26 cellular contexts compared by ENCODE assay signal in the genomic region with DNA sequence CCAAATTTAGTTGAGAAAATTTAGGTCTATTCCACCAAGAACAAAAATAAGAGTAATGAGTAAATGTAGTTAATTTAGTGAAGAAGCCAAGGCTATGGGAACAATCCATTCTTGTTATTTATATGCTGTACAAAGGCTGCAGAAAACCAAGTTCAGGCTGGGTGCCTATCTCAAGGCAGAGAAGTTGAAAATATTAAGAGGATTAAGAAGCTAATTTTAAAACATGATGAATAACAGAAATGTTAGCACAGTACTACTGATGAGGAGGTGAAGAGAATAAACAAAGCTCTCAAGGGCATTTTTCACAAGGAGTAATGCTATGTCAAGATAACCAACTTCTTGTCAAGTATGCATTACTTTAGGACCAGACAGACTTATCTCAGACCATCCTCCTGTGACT.
"Had no signal": no experiment of that assay in that cellular context is flagged by ENCODE, and none has a peak within 500 bp of the region (broad histone marks: within the 10 kb centered on the region; RNA-seq: fewer than 3 reads in every experiment).

No MANE protein-coding gene starts in this region.

- FAIRE-seq: K562, TTC549 had no signal

- H3K4me3 ChIP-seq: K562, Peyer's patch had no signal

- H3K36me3 ChIP-seq: brain microvascular endothelial cell, Peyer's patch had no signal

- ATAC-seq: activated naive CD4-positive, alpha-beta T cell treated with anti-CD3 and anti-CD28 coated beads, Interleukin-2, amount 50 U/mL, for 72 hours; activated naive CD8-positive, alpha-beta T cell treated with anti-CD3 and anti-CD28 coated beads, Interleukin-2, amount 50 U/mL, for 24 hours; activated T-cell treated with anti-CD3 and anti-CD28 coated beads, Interleukin-2, amount 50 U/mL, for 4 hours; K562 had no signal

- H3K4me1 ChIP-seq: Peyer's patch had no signal

- H3K27ac ChIP-seq: brain microvascular endothelial cell, Peyer's patch had no signal

- DNase-seq: activated B cell treated with CpG ODN at 0.5 μM for 24 hours; activated CD4-positive, alpha-beta memory T cell treated with anti-CD3 and anti-CD28 coated beads for 36 hours; activated CD4-positive, alpha-beta T cell treated with anti-CD3 and anti-CD28 coated beads for 1 hour; activated CD8-positive, alpha-beta memory T cell treated with anti-CD3 and anti-CD28 coated beads for 24 hours; activated effector memory CD4-positive, alpha-beta T cell treated with anti-CD3 and anti-CD28 coated beads, Interleukin-2, amount 50 U/mL, for 16 hours; activated naive CD4-positive, alpha-beta T cell treated with Interleukin-2 at 50 U/mL for 16 hours; activated naive CD8-positive, alpha-beta T cell treated with anti-CD3 and anti-CD28 coated beads, Interleukin-2, amount 50 U/mL, for 24 hours; activated T-cell treated with anti-CD3 and anti-CD28 coated beads, Interleukin-2, amount 50 U/mL, for 4 hours; amniotic stem cell; brain microvascular endothelial cell; caudate nucleus; Karpas-422; MM.1S; NCI-H1105 treated with DMSO at 0.1 percent for 48 hours; NCI-H1436 treated with DMSO at 0.1 percent for 48 hours; NCI-H187; NCI-H2081; NCI-H510A treated with DMSO at 0.1 percent for 48 hours; NK-92 treated with Interleukin-12 subunit alpha and Interleukin-12 subunit beta, amount 100 ng/mL, for 24 hours; Peyer's patch; SIG-M5; T-helper 2 cell; T1000 had no signal

- H3K27me3 ChIP-seq: brain microvascular endothelial cell, Peyer's patch had no signal

- H3K9me3 ChIP-seq: Peyer's patch had no signal
